In genomic region chr11:104043137-104043536, GRCh38 we compare ENCODE assay signal across 22 cellular contexts. TPM values are rescaled to one million over a fixed set of nuclear protein-coding genes. Genes with fewer than 3 reads are reported as not detected.
"Had no signal": no experiment of that assay in that cellular context is flagged by ENCODE, and none has a peak within 500 bp of the region (broad histone marks: within the 10 kb centered on the region; RNA-seq: fewer than 3 reads in every experiment).

No MANE protein-coding gene starts in this region.

- H3K27me3 ChIP-seq: gastrocnemius medialis, pancreas, upper lobe of right lung had no signal

- ATAC-seq: activated CD8-positive, alpha-beta T cell treated with anti-CD3 and anti-CD28 coated beads for 36 hours; activated T-helper 17 cell treated with anti-CD3 and anti-CD28 coated beads, Interleukin-2, amount 50 U/mL, for 72 hours; gastrocnemius medialis; naive thymus-derived CD4-positive, alpha-beta T cell; pancreas; sciatic nerve; stimulated activated naive B cell treated with anti-CD40 and anti-IgM and Interleukin-4, amounts not matched to agents 10 μg/mL and 1 μg/mL and 100 μg/mL, for 72 hours; upper lobe of right lung had no signal

- DNase-seq: activated CD4-positive, alpha-beta T cell treated with anti-CD3 and anti-CD28 coated beads, Interleukin-2, amount 10 ng/mL, durations not matched to agents 24 days and 14 days; activated CD8-positive, alpha-beta T cell treated with anti-CD3 and anti-CD28 coated beads for 36 hours; activated naive CD4-positive, alpha-beta T cell; activated naive CD8-positive, alpha-beta T cell treated with anti-CD3 and anti-CD28 coated beads, Interleukin-2, amount 10 ng/mL, durations not matched to agents 7 days and 5 days; activated T-cell treated with anti-CD3 and anti-CD28 coated beads, Interleukin-2, amount 50 U/mL, for 1 hour; anterior cingulate cortex; erythroblast; gastrocnemius medialis; head of caudate nucleus; naive thymus-derived CD4-positive, alpha-beta T cell; pancreas; stimulated activated naive B cell treated with anti-CD40 and anti-IgM and Interleukin-4, amounts not matched to agents 10 μg/mL and 1 μg/mL and 100 μg/mL, for 72 hours; T-helper 9 cell; upper lobe of right lung had no signal

- H3K4me3 ChIP-seq: coronary artery, gastrocnemius medialis, pancreas, upper lobe of right lung had no signal

- H3K9me3 ChIP-seq: gastrocnemius medialis, pancreas, upper lobe of right lung had no signal

- H3K4me1 ChIP-seq: gastrocnemius medialis, pancreas, upper lobe of right lung had no signal

- H3K27ac ChIP-seq: coronary artery, gastrocnemius medialis, pancreas, upper lobe of right lung had no signal

- H3K36me3 ChIP-seq: gastrocnemius medialis, pancreas, upper lobe of right lung had no signal

- FAIRE-seq: endometrium, pancreas had no signal

RNA-seq across cellular contexts. Expression of gene DDI1, which starts 6.7 kb away (rescaled TPM):
- total RNA-seq: activated CD4-positive, alpha-beta T cell treated with anti-CD3 and anti-CD28 coated beads, Interleukin-2, amount 10 ng/mL, durations not matched to agents 24 days and 14 days; activated CD8-positive, alpha-beta T cell treated with anti-CD3 and anti-CD28 coated beads for 36 hours; activated naive CD8-positive, alpha-beta T cell treated with anti-CD3 and anti-CD28 coated beads, Interleukin-2, amount 10 ng/mL, durations not matched to agents 7 days and 5 days; activated T-helper 17 cell treated with anti-CD3 and anti-CD28 coated beads, Interleukin-2, amount 50 U/mL, for 72 hours; gastrocnemius medialis; liver; mucosa of gallbladder; naive thymus-derived CD4-positive, alpha-beta T cell; pancreas; pulmonary artery endothelial cell; sciatic nerve; upper lobe of right lung had no signal
- polyA plus RNA-seq: naive thymus-derived CD4-positive, alpha-beta T cell; pancreas; thymus had no signal
